16 cellular contexts compared by ENCODE assay signal in the genomic region with DNA sequence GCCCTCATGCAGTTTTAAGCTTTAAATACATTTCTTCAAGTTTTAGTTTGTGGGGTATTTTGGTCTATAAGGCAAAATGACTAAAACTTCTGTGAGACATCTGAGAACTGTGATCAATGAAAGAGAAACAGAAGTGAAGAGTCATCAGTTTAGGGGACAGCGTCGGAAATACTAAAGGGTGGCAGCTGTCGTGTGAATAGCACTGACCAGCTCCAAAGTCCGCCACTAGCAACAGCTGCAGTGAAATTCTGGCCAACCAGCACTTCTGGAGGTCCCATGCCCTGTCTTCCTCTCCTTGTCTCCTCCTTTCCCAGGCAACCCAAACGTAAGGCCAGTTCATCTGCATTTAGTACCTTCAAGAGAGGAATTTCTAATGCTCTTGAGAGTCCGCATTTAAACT.
"Had no signal": no experiment of that assay in that cellular context is flagged by ENCODE, and none has a peak within 500 bp of the region (broad histone marks: within the 10 kb centered on the region; RNA-seq: fewer than 3 reads in every experiment).

No MANE protein-coding gene starts in this region.

- H3K4me3 Mint-ChIP-seq: activated B cell treated with CpG ODN at 0.5 μM for 24 hours; activated CD4-positive, alpha-beta memory T cell treated with anti-CD3 and anti-CD28 coated beads, Interleukin-2, amount 10 ng/mL, durations not matched to agents 7 days and 5 days; activated CD8-positive, alpha-beta memory T cell treated with anti-CD3 and anti-CD28 coated beads, Interleukin-2, amount 10 ng/mL, durations not matched to agents 7 days and 5 days; activated naive CD8-positive, alpha-beta T cell treated with anti-CD3 and anti-CD28 coated beads, Interleukin-2, amount 10 ng/mL, durations not matched to agents 7 days and 5 days; nephron progenitor cell; T-cell had no signal

- H3K36me3 Mint-ChIP-seq: activated CD8-positive, alpha-beta memory T cell treated with anti-CD3 and anti-CD28 coated beads, Interleukin-2, amount 10 ng/mL, durations not matched to agents 7 days and 5 days; activated naive CD8-positive, alpha-beta T cell treated with anti-CD3 and anti-CD28 coated beads, Interleukin-2, amount 10 ng/mL, durations not matched to agents 7 days and 5 days; T-cell had no signal

- H3K27me3 Mint-ChIP-seq: activated B cell treated with CpG ODN at 0.5 μM for 24 hours had no signal

- H3K9me3 Mint-ChIP-seq: activated B cell treated with CpG ODN at 0.5 μM for 24 hours; activated CD4-positive, alpha-beta memory T cell treated with anti-CD3 and anti-CD28 coated beads, Interleukin-2, amount 10 ng/mL, durations not matched to agents 7 days and 5 days; activated naive CD8-positive, alpha-beta T cell treated with anti-CD3 and anti-CD28 coated beads, Interleukin-2, amount 10 ng/mL, durations not matched to agents 7 days and 5 days; activated T-helper 2 cell treated with anti-CD3 and anti-CD28 coated beads, Interferon-gamma antibody, Interleukin-2, Interleukin-4, amounts not matched to agents 10 μg/mL and 5 μg/mL and 100 μg/mL, durations not matched to agents 14 hours and 24 hours and 36 hours; nephron progenitor cell; T-cell had no signal

- DNase-seq: activated B cell treated with CpG ODN at 0.5 μM for 24 hours; activated CD4-positive, alpha-beta memory T cell treated with anti-CD3 and anti-CD28 coated beads, Interleukin-2, amount 10 ng/mL, durations not matched to agents 7 days and 5 days; activated CD4-positive, alpha-beta T cell treated with anti-CD3 and anti-CD28 coated beads for 4 hours; activated CD8-positive, alpha-beta memory T cell treated with anti-CD3 and anti-CD28 coated beads, Interleukin-2, amount 10 ng/mL, durations not matched to agents 7 days and 5 days; activated naive CD4-positive, alpha-beta T cell treated with Interleukin-2 at 50 U/mL for 16 hours; activated naive CD8-positive, alpha-beta T cell treated with anti-CD3 and anti-CD28 coated beads, Interleukin-2, amount 10 ng/mL, durations not matched to agents 7 days and 5 days; activated T-cell treated with anti-CD3 and anti-CD28 coated beads, Interleukin-2, amount 50 U/mL, for 1 hour; foreskin melanocyte; left lung; mesenchymal stem cell; nephron progenitor cell; stimulated activated naive CD8-positive, alpha-beta T cell treated with anti-CD3 and anti-CD28 coated beads, Interleukin-15, Interleukin-2, amounts not matched to agents 100 U/mL and 50 U/mL, for 24 hours; T-cell; tibial artery had no signal

- H3K4me1 Mint-ChIP-seq: activated B cell treated with CpG ODN at 0.5 μM for 24 hours; activated CD8-positive, alpha-beta memory T cell treated with anti-CD3 and anti-CD28 coated beads, Interleukin-2, amount 10 ng/mL, durations not matched to agents 7 days and 5 days; activated naive CD8-positive, alpha-beta T cell treated with anti-CD3 and anti-CD28 coated beads, Interleukin-2, amount 10 ng/mL, durations not matched to agents 7 days and 5 days; T-cell had no signal

- H3K27ac Mint-ChIP-seq: activated B cell treated with CpG ODN at 0.5 μM for 24 hours; activated CD4-positive, alpha-beta memory T cell treated with anti-CD3 and anti-CD28 coated beads, Interleukin-2, amount 10 ng/mL, durations not matched to agents 7 days and 5 days; activated CD8-positive, alpha-beta memory T cell treated with anti-CD3 and anti-CD28 coated beads, Interleukin-2, amount 10 ng/mL, durations not matched to agents 7 days and 5 days; activated naive CD8-positive, alpha-beta T cell treated with anti-CD3 and anti-CD28 coated beads, Interleukin-2, amount 10 ng/mL, durations not matched to agents 7 days and 5 days; activated T-helper 2 cell treated with anti-CD3 and anti-CD28 coated beads, Interferon-gamma antibody, Interleukin-2, Interleukin-4, amounts not matched to agents 10 μg/mL and 5 μg/mL and 100 μg/mL, durations not matched to agents 14 hours and 24 hours and 36 hours; nephron progenitor cell; progenitor cell of endocrine pancreas; T-cell had no signal
